In the genomic region with DNA sequence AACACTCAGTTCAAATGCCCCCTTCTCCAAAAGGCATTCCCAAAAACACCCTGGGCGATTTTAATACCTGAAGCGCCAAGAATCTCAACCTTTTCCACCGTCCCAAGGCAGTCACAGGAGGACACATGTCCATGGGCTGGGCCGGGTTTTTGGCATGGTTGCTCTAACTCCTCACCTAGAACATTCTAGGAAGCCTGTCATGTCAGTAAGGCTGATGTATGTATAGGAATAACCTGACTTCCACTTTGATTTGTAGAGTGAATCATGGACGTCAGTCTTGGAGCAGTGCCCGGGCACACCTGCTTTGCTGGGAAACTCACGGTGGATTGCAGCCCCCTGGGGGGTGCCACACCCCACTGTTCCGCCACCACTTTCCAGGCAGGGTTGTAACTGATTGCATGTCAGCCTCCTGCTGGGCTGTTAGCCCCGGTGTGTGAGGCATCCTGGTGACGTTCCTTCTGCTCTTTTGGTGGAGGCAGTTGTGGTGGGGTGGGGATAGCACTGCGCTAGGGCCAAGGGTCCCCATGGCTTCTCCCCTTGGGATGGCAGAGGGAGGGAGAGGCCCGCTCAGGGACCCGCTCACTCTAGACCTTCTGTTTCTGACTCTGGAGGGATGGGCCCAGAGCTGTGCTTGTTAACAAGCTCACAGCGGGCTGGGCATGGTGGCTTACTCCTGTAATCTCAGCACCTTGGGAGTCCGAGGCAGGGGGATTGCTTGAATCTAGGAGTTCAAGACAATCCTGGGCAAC, we compare ENCODE assay signal across 15 cellular contexts. TPM values are rescaled to one million over a fixed set of nuclear protein-coding genes. Genes with fewer than 3 reads are reported as not detected.
"Had no signal": no experiment of that assay in that cellular context is flagged by ENCODE, and none has a peak within 500 bp of the region (broad histone marks: within the 10 kb centered on the region; RNA-seq: fewer than 3 reads in every experiment).

No MANE protein-coding gene starts in this region.

- H3K9me3 Mint-ChIP-seq: activated naive CD4-positive, alpha-beta T cell treated with anti-CD3 and anti-CD28 coated beads, Interleukin-2, amount 50 U/mL, for 72 hours; stimulated activated memory B cell treated with anti-CD40 and anti-IgM and Interleukin-4, amounts not matched to agents 10 μg/mL and 1 μg/mL and 100 μg/mL, for 72 hours had no signal

- H3K4me1 Mint-ChIP-seq: naive thymus-derived CD4-positive, alpha-beta T cell; stimulated activated memory B cell treated with anti-CD40 and anti-IgM and Interleukin-4, amounts not matched to agents 10 μg/mL and 1 μg/mL and 100 μg/mL, for 72 hours had no signal

- H3K4me3 ChIP-seq: body of pancreas, lung, prostate gland, right lobe of liver, tibial nerve had no signal

- H3K9me3 ChIP-seq: body of pancreas, prostate gland, right lobe of liver, tibial nerve had no signal

- H3K27ac Mint-ChIP-seq: activated naive CD4-positive, alpha-beta T cell treated with anti-CD3 and anti-CD28 coated beads, Interleukin-2, amount 50 U/mL, for 72 hours; naive thymus-derived CD4-positive, alpha-beta T cell; stimulated activated memory B cell treated with anti-CD40 and anti-IgM and Interleukin-4, amounts not matched to agents 10 μg/mL and 1 μg/mL and 100 μg/mL, for 72 hours had no signal

- H3K4me3 Mint-ChIP-seq: naive thymus-derived CD4-positive, alpha-beta T cell; stimulated activated memory B cell treated with anti-CD40 and anti-IgM and Interleukin-4, amounts not matched to agents 10 μg/mL and 1 μg/mL and 100 μg/mL, for 72 hours had no signal

- H3K4me1 ChIP-seq: body of pancreas, prostate gland, right lobe of liver had no signal

- H3K27ac ChIP-seq: body of pancreas, prostate gland, right lobe of liver, tibial nerve had no signal

- H3K27me3 ChIP-seq: body of pancreas, right lobe of liver, tibial nerve had no signal

- DNase-seq: activated CD4-positive, alpha-beta T cell treated with anti-CD3 and anti-CD28 coated beads, Interleukin-2, amount 50 U/mL, for 4 hours; activated CD4-positive, CD25-positive, alpha-beta regulatory T cell treated with anti-CD3 and anti-CD28 coated beads, Interleukin-2, amount 50 U/mL, for 72 hours; activated T-cell treated with anti-CD3 and anti-CD28 coated beads, Interleukin-2, amount 50 U/mL, for 1 hour; body of pancreas; effector memory CD4-positive, alpha-beta T cell; naive thymus-derived CD4-positive, alpha-beta T cell; occipital lobe; right lobe of liver; T-helper 9 cell had no signal

- H3K36me3 Mint-ChIP-seq: activated naive CD4-positive, alpha-beta T cell treated with anti-CD3 and anti-CD28 coated beads, Interleukin-2, amount 50 U/mL, for 72 hours; naive thymus-derived CD4-positive, alpha-beta T cell; stimulated activated memory B cell treated with anti-CD40 and anti-IgM and Interleukin-4, amounts not matched to agents 10 μg/mL and 1 μg/mL and 100 μg/mL, for 72 hours had no signal

- ATAC-seq: body of pancreas; naive thymus-derived CD4-positive, alpha-beta T cell had no signal

- H3K36me3 ChIP-seq: prostate gland, right lobe of liver, tibial nerve had no signal

RNA-seq across cellular contexts. Expression of gene FAM181A, which starts 35.2 kb away (rescaled TPM):
- total RNA-seq: activated naive CD4-positive, alpha-beta T cell treated with anti-CD3 and anti-CD28 coated beads, Interleukin-2, amount 50 U/mL, for 72 hours; body of pancreas; epithelial cell of proximal tubule; naive thymus-derived CD4-positive, alpha-beta T cell; right lobe of liver; tibial nerve had no signal
